Comparison of ENCODE assay signal across 8 cellular contexts in genomic region chr2:25822190-25823117, GRCh38. TPM values are rescaled to one million over a fixed set of nuclear protein-coding genes. Genes with fewer than 3 reads are reported as not detected.
DNase-seq lines count a peak whose midpoint lies in the region; ATAC-seq and TF ChIP-seq lines count a peak whose summit lies in the region.

No MANE protein-coding gene starts in this region.

- intact Hi-C loops in activated CD4-positive, alpha-beta T cell treated with anti-CD3 and anti-CD28 coated beads, Interleukin-2, amount 10 ng/mL, durations not matched to agents 24 days and 14 days (cut with micrococcal nuclease): loop anchor here (1.0 kb wide), 1 partner anchor 9 kb away; no protein-coding TSS in a partner anchor
- intact Hi-C loops in PC-9 (cut with micrococcal nuclease; ENCODE audit: unreplicated experiment): no loop called here

- peaks cover 9% of the 10 kb centered on the region; the same call in 1 of the 2 replicates for H4K20me1 ChIP-seq in PC-9 (ENCODE audit: insufficient read depth)

- no peak overlapping the region for H2BK12ac ChIP-seq in mesenchymal stem cell (ENCODE audit: low read length in 2 of 2)

- H2BK120ac ChIP-seq in mesenchymal stem cell (ENCODE audit: low read depth, low read length): no peak overlapping the region

- WGBS in mesenchymal stem cell: 90% methylated on average over 30 of the region's 30 CpGs

- H3K9me3 ChIP-seq in mesenchymal stem cell (ENCODE audit: control insufficient read depth, low read length): no peaks in the 10 kb centered on the region
- no peaks in the 10 kb centered on the region for H3K9me3 ChIP-seq in PC-9 (ENCODE audit: insufficient read depth, low read depth)

- H3K36me3 ChIP-seq in mesenchymal stem cell (ENCODE audit: control insufficient read depth in 1 of 2, insufficient read depth in 2 of 2, low read depth in 1 of 2, low read length in 2 of 2) (peaks cover 0 to 4% of the 10 kb centered on the region in 2 experiments), PC-9 (ENCODE audit: low read depth) (no peaks in the 10 kb centered on the region)

- peak overlapping the region; percentile 40 to 66 for H3K4me3 ChIP-seq in mesenchymal stem cell (ENCODE audit: insufficient read depth in 1 of 2, low read depth in 1 of 2, low read length in 2 of 2)
- H3K4me3 ChIP-seq in PC-9: no peak overlapping the region

- POLR2A ChIA-PET in GM10248 (lab: Yijun Ruan, JAX): no interaction called here
- POLR2A ChIA-PET in PC-9 (lab: Charles Lee; ENCODE audit: unreplicated experiment): no interaction called here

- H4K91ac ChIP-seq in mesenchymal stem cell (ENCODE audit: low read length): peak overlapping the region; percentile 39

- no peaks in the 10 kb centered on the region for H3K9me2 ChIP-seq in PC-9 (ENCODE audit: insufficient read depth)

- peak overlapping the region; percentile 45 for H3K4me2 ChIP-seq in mesenchymal stem cell (ENCODE audit: low read length, poor library complexity, severe bottlenecking)
- no peak overlapping the region for H3K4me2 ChIP-seq in PC-9

- H2BK15ac ChIP-seq in mesenchymal stem cell (ENCODE audit: low read depth, poor library complexity, severe bottlenecking): no peak overlapping the region

- no peak overlapping the region for H3K18ac ChIP-seq in mesenchymal stem cell (ENCODE audit: low read depth in 1 of 2, low read length in 2 of 2)

- H3K27ac Mint-ChIP-seq in activated CD4-positive, alpha-beta T cell treated with anti-CD3 and anti-CD28 coated beads, Interleukin-2, amount 10 ng/mL, durations not matched to agents 24 days and 14 days: peak overlapping the region; percentile 79
- H3K27ac Mint-ChIP-seq in central memory CD8-positive, alpha-beta T cell (ENCODE audit: low read depth): peak overlapping the region; percentile 94

- peak; percentile 80 for ATAC-seq in central memory CD8-positive, alpha-beta T cell (replicated peaks; ENCODE audit: extremely low read depth, poor library complexity, severe bottlenecking)
- no peak for ATAC-seq in GM18873 (IDR thresholded peaks at IDR 0.05; ENCODE audit: low FRiP score, unreplicated experiment)

- H2AFZ ChIP-seq in mesenchymal stem cell (ENCODE audit: low read depth, low read length) (no peak overlapping the region), PC-9 (no peak overlapping the region)

- peak overlapping the region in 1 of 2 experiments; percentile 75 for H3K4ac ChIP-seq in mesenchymal stem cell (ENCODE audit: low read depth in 1 of 2, low read length in 2 of 2)

- H3F3A ChIP-seq in PC-9 (ENCODE audit: insufficient read depth, low read depth): peaks cover 4% of the 10 kb centered on the region; the same call in 1 of the 2 replicates

- H3K27me3 ChIP-seq in mesenchymal stem cell (ENCODE audit: control insufficient read depth in 1 of 2, insufficient read depth in 1 of 2, low read length in 2 of 2) (no peaks in the 10 kb centered on the region), PC-9 (ENCODE audit: insufficient read depth, low read depth) (no peaks in the 10 kb centered on the region)

- peak overlapping the region; percentile 82 for H3K4me3 Mint-ChIP-seq in activated CD4-positive, alpha-beta T cell treated with anti-CD3 and anti-CD28 coated beads, Interleukin-2, amount 10 ng/mL, durations not matched to agents 24 days and 14 days
- H3K4me3 Mint-ChIP-seq in central memory CD8-positive, alpha-beta T cell: peak overlapping the region; percentile 80

- peaks cover 59% of the 10 kb centered on the region for H3K4me1 Mint-ChIP-seq in activated CD4-positive, alpha-beta T cell treated with anti-CD3 and anti-CD28 coated beads, Interleukin-2, amount 10 ng/mL, durations not matched to agents 24 days and 14 days
- H3K4me1 Mint-ChIP-seq in central memory CD8-positive, alpha-beta T cell: peaks cover 47% of the 10 kb centered on the region

- H4K8ac ChIP-seq in mesenchymal stem cell (ENCODE audit: low read length): no peak overlapping the region

- no peaks in the 10 kb centered on the region for H3K27me3 Mint-ChIP-seq in activated CD4-positive, alpha-beta T cell treated with anti-CD3 and anti-CD28 coated beads, Interleukin-2, amount 10 ng/mL, durations not matched to agents 24 days and 14 days
- no peaks in the 10 kb centered on the region for H3K27me3 Mint-ChIP-seq in central memory CD8-positive, alpha-beta T cell

- H3K23ac ChIP-seq in mesenchymal stem cell (ENCODE audit: low read length in 2 of 2): no peak overlapping the region

- CTCF ChIA-PET in GM10248 (lab: Yijun Ruan, JAX): interaction anchor here (1.2 kb wide), 1 partner anchor 11 kb away, joined by 3 read pairs; no protein-coding TSS in a partner anchor
- CTCF ChIA-PET in PC-9 (lab: Charles Lee): no interaction called here

- DNase-seq in GM10248 (ENCODE audit: extremely low spot score) (peak; percentile 18), mesenchymal stem cell (no peak), PC-9 (no peak), SKM-1 (lab: John Stamatoyannopoulos, UW; ENCODE audit: unreplicated experiment) (no peak)
- peak; percentile 88 for DNase-seq in activated CD4-positive, alpha-beta T cell treated with anti-CD3 and anti-CD28 coated beads, Interleukin-2, amount 10 ng/mL, durations not matched to agents 24 days and 14 days
- DNase-seq in central memory CD8-positive, alpha-beta T cell (ENCODE audit: low spot score in 2 of 2): peak; percentile 42 to 46
- peak; percentile 21 to 35 for DNase-seq in stimulated activated CD8-positive, alpha-beta memory T cell treated with anti-CD3 and anti-CD28 coated beads, Interleukin-4, amount 100 ng/mL, for 4 hours (ENCODE audit: low read depth in 2 of 2, low spot score in 1 of 2)

- no peak overlapping the region for H3K14ac ChIP-seq in mesenchymal stem cell (ENCODE audit: low read length in 2 of 2)

- no TSS peak for BruUV-seq in PC-9 (replicated peaks; lab: Mats Ljungman, UMichigan)

- peaks cover 13% of the 10 kb centered on the region for H3K79me1 ChIP-seq in mesenchymal stem cell (replicated peaks; ENCODE audit: low read length, poor library complexity, severe bottlenecking)

- no peaks in the 10 kb centered on the region for H3K79me2 ChIP-seq in PC-9 (ENCODE audit: low read depth)

- no peak for TF ChIP-seq CTCF in GM10248 (IDR thresholded peaks at IDR 0.05; ENCODE audit: control extremely low read depth, extremely low read depth, low read depth, missing control alignments)
- TF ChIP-seq CTCF in PC-9 (conservative IDR thresholded peaks at IDR 0.05): no peak

- H3K9me3 Mint-ChIP-seq in activated CD4-positive, alpha-beta T cell treated with anti-CD3 and anti-CD28 coated beads, Interleukin-2, amount 10 ng/mL, durations not matched to agents 24 days and 14 days: peaks cover 5% of the 10 kb centered on the region
- no peaks in the 10 kb centered on the region for H3K9me3 Mint-ChIP-seq in central memory CD8-positive, alpha-beta T cell

- H3K27ac ChIP-seq in mesenchymal stem cell (ENCODE audit: low read length, poor library complexity, severe bottlenecking): no peak overlapping the region
- no peak overlapping the region for H3K27ac ChIP-seq in PC-9

- H3K9ac ChIP-seq in mesenchymal stem cell (ENCODE audit: low read length): peak overlapping the region; percentile 69

- H2AK5ac ChIP-seq in mesenchymal stem cell (ENCODE audit: low read length, severe bottlenecking): no peak overlapping the region

- no peak overlapping the region for H2BK5ac ChIP-seq in mesenchymal stem cell (ENCODE audit: low read depth, low read length, poor library complexity, severe bottlenecking)

- peaks cover 28% of the 10 kb centered on the region for H3K36me3 Mint-ChIP-seq in activated CD4-positive, alpha-beta T cell treated with anti-CD3 and anti-CD28 coated beads, Interleukin-2, amount 10 ng/mL, durations not matched to agents 24 days and 14 days (ENCODE audit: low read depth)
- peaks cover 3% of the 10 kb centered on the region for H3K36me3 Mint-ChIP-seq in central memory CD8-positive, alpha-beta T cell (ENCODE audit: insufficient read depth)

- H3K4me1 ChIP-seq in mesenchymal stem cell (ENCODE audit: control insufficient read depth, insufficient read depth, low read depth, low read length) (peaks cover 3% of the 10 kb centered on the region), PC-9 (replicated peaks; ENCODE audit: insufficient read depth) (no peaks in the 10 kb centered on the region)

RNA-seq across cellular contexts. Expression of gene ASXL2, which starts 55.8 kb away (rescaled TPM):
- 57.1 and 57.4 TPM in 2 replicates for total RNA-seq in activated CD4-positive, alpha-beta T cell treated with anti-CD3 and anti-CD28 coated beads, Interleukin-2, amount 10 ng/mL, durations not matched to agents 24 days and 14 days
- 12.3 TPM for polyA plus RNA-seq in mesenchymal stem cell (2013, experiment 1 of 2)
- 11.7 TPM for polyA plus RNA-seq in mesenchymal stem cell (2013, experiment 2 of 2)
- 19.2 and 34.5 TPM in 2 replicates for total RNA-seq in PC-9 (2021)

Comparison
In these comparisons a context has a peak if more than half of its experiments do, and no peak if none do; other contexts are left out.
1. DNase-seq: peak in GM10248 (single experiment), activated CD4-positive, alpha-beta T cell treated with anti-CD3 and anti-CD28 coated beads, Interleukin-2, amount 10 ng/mL, durations not matched to agents 24 days and 14 days (single experiment), central memory CD8-positive, alpha-beta T cell (2 of 2) and stimulated activated CD8-positive, alpha-beta memory T cell treated with anti-CD3 and anti-CD28 coated beads, Interleukin-4, amount 100 ng/mL, for 4 hours (2 of 2); none in mesenchymal stem cell (single experiment), PC-9 (0 of 2) and SKM-1 (single experiment).